18 cellular contexts compared by ENCODE assay signal in the genomic region with DNA sequence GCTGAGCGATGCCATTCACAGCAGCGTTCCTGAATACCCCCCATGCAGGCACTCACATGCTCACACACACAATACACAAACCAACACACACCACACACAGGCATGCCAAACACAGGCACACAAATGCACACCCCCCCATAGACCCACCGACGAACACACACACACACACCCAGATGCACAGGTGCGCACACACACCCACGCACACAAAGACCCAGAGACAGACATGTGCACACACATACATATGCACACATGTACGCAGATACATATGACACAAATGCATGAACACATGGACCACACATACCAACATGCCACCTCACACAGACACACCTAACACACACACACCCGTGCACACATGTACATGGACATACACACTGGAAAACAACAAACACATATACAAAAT. TPM values are rescaled to one million over a fixed set of nuclear protein-coding genes. Genes with fewer than 3 reads are reported as not detected.
DNase-seq lines count a peak whose midpoint lies in the region; ATAC-seq, FAIRE-seq and TF ChIP-seq lines count a peak whose summit lies in the region.
"Had no signal": no experiment of that assay in that cellular context is flagged by ENCODE, and none has a peak within 500 bp of the region (broad histone marks: within the 10 kb centered on the region; RNA-seq: fewer than 3 reads in every experiment).

No MANE protein-coding gene starts in this region.

- TF ChIP-seq POLR2A in HepG2 (IDR thresholded peaks at IDR 0.05; ENCODE audit: insufficient read depth in 1 of 2, low read depth in 2 of 2, low read length in 2 of 2) (no peak), right lobe of liver (IDR thresholded peaks at IDR 0.05) (no peak)

- H3K9me3 Mint-ChIP-seq in activated B cell treated with CpG ODN at 0.5 μM for 24 hours = peaks cover 5% of the 10 kb centered on the region
- peaks cover 0 to 16% (median 1%) of the 10 kb centered on the region in 11 donors for H3K9me3 Mint-ChIP-seq in naive thymus-derived CD4-positive, alpha-beta T cell

- intact Hi-C loops in HepG2 (cut with micrococcal nuclease; ENCODE audit: unreplicated experiment) (no loop called here), right lobe of liver (cut with DNase I) (no loop called here), activated B cell treated with CpG ODN at 0.5 μM for 24 hours (cut with micrococcal nuclease) (loop anchor here (2.0 kb wide), 1 partner anchor 29 kb away; a partner anchor contains a TSS)
- intact Hi-C loops in naive thymus-derived CD4-positive, alpha-beta T cell (cut with micrococcal nuclease) = no loop called here

- TF ChIP-seq EP300 in HepG2 (IDR thresholded peaks at IDR 0.05; ENCODE audit: low read depth in 2 of 2, low read length in 2 of 2) (no peak), HepG2 (CRISPR knock-in tag; IDR thresholded peaks at IDR 0.05; ENCODE audit: borderline replicate concordance) (no peak)

- H3K36me3 Mint-ChIP-seq in activated B cell treated with CpG ODN at 0.5 μM for 24 hours (ENCODE audit: low read depth) = peaks cover 7% of the 10 kb centered on the region
- H3K36me3 Mint-ChIP-seq in naive thymus-derived CD4-positive, alpha-beta T cell = peaks cover 0 to 30% (median 4%) of the 10 kb centered on the region in 5 donors

- no peak overlapping the region for H3K4me2 ChIP-seq in HepG2 (ENCODE audit: low read depth, low read length)

- 72% methylated on average over 8 of the region's 8 CpGs for WGBS in HepG2 (ENCODE audit: low lambda C conversion rate)
- 100% methylated on average over 2 of the region's 8 CpGs for WGBS in right lobe of liver (ENCODE audit: insufficient coverage, low coverage, low lambda C conversion rate, missing lambda C conversion rate)
- WGBS in small intestine, 3 donors = 87 to 90% (median 89%) methylated on average over 8 of the region's 8 CpGs

- H4K20me1 ChIP-seq in HepG2 (ENCODE audit: insufficient read depth, low read length) = no peaks in the 10 kb centered on the region

- H3K27ac ChIP-seq in HepG2 (ENCODE audit: extremely low read length, insufficient read depth, low read length) = no peak overlapping the region
- no peak overlapping the region for H3K27ac ChIP-seq in right lobe of liver
- H3K27ac ChIP-seq in naive thymus-derived CD4-positive, alpha-beta T cell (ENCODE audit: low read depth, low read length) = no peak overlapping the region
- no peak overlapping the region for H3K27ac ChIP-seq in small intestine (ENCODE audit: low read depth in 1 of 2, low read length in 1 of 2)
- H3K27ac ChIP-seq: SK-N-MC had no signal

- no peak overlapping the region for H3K4me3 ChIP-seq in HepG2 (replicated peaks in 1 of 3; ENCODE audit: insufficient read depth in 1 of 3, low read depth in 2 of 3, low read length in 3 of 3)
- H3K4me3 ChIP-seq in right lobe of liver = no peak overlapping the region
- no peak overlapping the region for H3K4me3 ChIP-seq in naive thymus-derived CD4-positive, alpha-beta T cell (ENCODE audit: low read length)
- H3K4me3 ChIP-seq in small intestine (ENCODE audit: low read depth in 1 of 2, low read length in 2 of 2) = no peak overlapping the region
- H3K4me3 ChIP-seq: HAP-1, SK-N-MC had no signal

- H3K4me1 Mint-ChIP-seq in activated B cell treated with CpG ODN at 0.5 μM for 24 hours = peaks cover 54% of the 10 kb centered on the region
- peaks cover 21 to 31% (median 26%) of the 10 kb centered on the region in 7 donors for H3K4me1 Mint-ChIP-seq in naive thymus-derived CD4-positive, alpha-beta T cell

- in situ Hi-C loops in HepG2 (cut with HindIII; ENCODE audit: extremely low pct_ligation_motif_present, low pct_unique_long_range_greater_than_20kb) = loop anchor here (10.0 kb wide), 1 partner anchor 131 kb away; no protein-coding TSS in a partner anchor

- POLR2A ChIA-PET in HepG2 (lab: Yijun Ruan, JAX) = no interaction called here
- POLR2A ChIA-PET in activated B cell treated with CpG ODN at 0.5 μM for 24 hours (lab: Charles Lee) = interaction anchor here (0.6 to 2.0 kb wide), 5 partner anchors 30 to 159 kb away, joined by 3 to 8 read pairs (median 5); no protein-coding TSS in a partner anchor
- POLR2A ChIA-PET in naive thymus-derived CD4-positive, alpha-beta T cell (lab: Charles Lee) = no interaction called here

- H3K27ac Mint-ChIP-seq in activated B cell treated with CpG ODN at 0.5 μM for 24 hours = peak overlapping the region; percentile 89
- peak overlapping the region in 5 of 9 donors; percentile 3 to 51 (median 26) for H3K27ac Mint-ChIP-seq in naive thymus-derived CD4-positive, alpha-beta T cell

- no peak overlapping the region for H2AFZ ChIP-seq in HepG2 (ENCODE audit: low read length)

- H3K9me3 ChIP-seq in HepG2 (ENCODE audit: low read length) = no peaks in the 10 kb centered on the region; the same call in 1 of the 2 replicates
- H3K9me3 ChIP-seq in right lobe of liver = no peaks in the 10 kb centered on the region
- no peaks in the 10 kb centered on the region for H3K9me3 ChIP-seq in naive thymus-derived CD4-positive, alpha-beta T cell (ENCODE audit: control insufficient read depth in 2 of 3, low read length in 3 of 3)
- H3K9me3 ChIP-seq in small intestine (ENCODE audit: control insufficient read depth, low read depth) = no peaks in the 10 kb centered on the region

- no peaks in the 10 kb centered on the region for H3K79me2 ChIP-seq in HepG2 (ENCODE audit: insufficient read depth, low read length)

- no peak for TF ChIP-seq RAD21 in HepG2 (CRISPR knock-in tag; IDR thresholded peaks at IDR 0.05)

- BruUV-seq in HepG2 (replicated peaks; lab: Mats Ljungman, UMichigan) = no TSS peak

- no peak for DNase-seq in HepG2 (ENCODE audit: low spot score)
- no peak for DNase-seq in right lobe of liver
- DNase-seq in activated B cell treated with CpG ODN at 0.5 μM for 24 hours = no peak
- no peak for DNase-seq in naive thymus-derived CD4-positive, alpha-beta T cell
- DNase-seq in NCI-H2227 (lab: John Stamatoyannopoulos, UW; ENCODE audit: unreplicated experiment) = no peak
- no peak for DNase-seq in DMS79 treated with DMSO at 0.1 percent for 48 hours (lab: John Stamatoyannopoulos, UW)
- no peak for DNase-seq in NOMO-1 (lab: John Stamatoyannopoulos, UW; ENCODE audit: unreplicated experiment in 2 of 2)
- no peak for DNase-seq in small intestine
- DNase-seq: 8988T, BE2C, DND-41, NCI-H1105, NCI-H2081 treated with DMSO at 0.1 percent for 48 hours, OCI-M1, SHP77 had no signal

- no peaks in the 10 kb centered on the region for H3K27me3 Mint-ChIP-seq in activated B cell treated with CpG ODN at 0.5 μM for 24 hours
- H3K27me3 Mint-ChIP-seq in naive thymus-derived CD4-positive, alpha-beta T cell = no peaks in the 10 kb centered on the region

- H3K9ac ChIP-seq in HepG2 (ENCODE audit: insufficient read depth, low read depth, low read length) = no peak overlapping the region

- H3K36me3 ChIP-seq in HepG2 (replicated peaks in 1 of 2; ENCODE audit: control insufficient read depth in 1 of 2, insufficient read depth in 2 of 2, low read length in 2 of 2) (no peaks in the 10 kb centered on the region), right lobe of liver (no peaks in the 10 kb centered on the region), small intestine (ENCODE audit: control insufficient read depth in 2 of 2, insufficient read depth in 2 of 2, low read length in 2 of 2) (no peaks in the 10 kb centered on the region)
- H3K36me3 ChIP-seq in naive thymus-derived CD4-positive, alpha-beta T cell (ENCODE audit: control insufficient read depth in 2 of 3, insufficient read depth in 3 of 3, low read length in 3 of 3) = no peaks in the 10 kb centered on the region
- H3K36me3 ChIP-seq: BE2C, HAP-1 had no signal

- CTCF ChIA-PET in HepG2 (lab: Yijun Ruan, JAX; ENCODE audit: low intra/inter-chr PET ratio, low total read pairs) = no interaction called here
- CTCF ChIA-PET in activated B cell treated with CpG ODN at 0.5 μM for 24 hours (lab: Charles Lee) = interaction anchor here (1.5 kb wide), 1 partner anchor 136 kb away, joined by 4 read pairs; no protein-coding TSS in a partner anchor
- CTCF ChIA-PET in naive thymus-derived CD4-positive, alpha-beta T cell (lab: Charles Lee) = no interaction called here

- no peak for ATAC-seq in HepG2
- no peak for ATAC-seq in right lobe of liver
- ATAC-seq in activated B cell treated with CpG ODN at 0.5 μM for 24 hours (ENCODE audit: low read depth) = no peak
- ATAC-seq in naive thymus-derived CD4-positive, alpha-beta T cell = no peak

- FAIRE-seq in HepG2 (lab: Jason Lieb, UNC) (no peak), small intestine (lab: Jason Lieb, UNC) (no peak)
- FAIRE-seq: HTR-8/SVneo had no signal

- no peak overlapping the region for H3K4me3 Mint-ChIP-seq in activated B cell treated with CpG ODN at 0.5 μM for 24 hours
- no peak overlapping the region for H3K4me3 Mint-ChIP-seq in naive thymus-derived CD4-positive, alpha-beta T cell

- H3K4me1 ChIP-seq in HepG2 (ENCODE audit: insufficient read depth, low read length) (peaks cover 36% of the 10 kb centered on the region), right lobe of liver (peaks cover 0 to 6% (median 0%) of the 10 kb centered on the region in 4 donors), small intestine (ENCODE audit: control insufficient read depth in 2 of 2, insufficient read depth in 1 of 2, low read depth in 1 of 2, low read length in 1 of 2) (no peaks in the 10 kb centered on the region)
- H3K4me1 ChIP-seq in naive thymus-derived CD4-positive, alpha-beta T cell (ENCODE audit: control insufficient read depth in 2 of 2, insufficient read depth in 2 of 2, low read length in 2 of 2) = peaks cover 8 to 9% of the 10 kb centered on the region in 2 donors
- H3K4me1 ChIP-seq: BE2C had no signal

- H3K27me3 ChIP-seq in HepG2 (ENCODE audit: control insufficient read depth in 1 of 2, insufficient read depth in 2 of 2, low read length in 2 of 2) (no peaks in the 10 kb centered on the region), right lobe of liver (no peaks in the 10 kb centered on the region), small intestine (ENCODE audit: control insufficient read depth in 2 of 2, insufficient read depth in 2 of 2, low read length in 2 of 2) (no peaks in the 10 kb centered on the region)
- no peaks in the 10 kb centered on the region for H3K27me3 ChIP-seq in naive thymus-derived CD4-positive, alpha-beta T cell (ENCODE audit: control insufficient read depth in 2 of 2, insufficient read depth in 2 of 2, low read length in 2 of 2)
- H3K27me3 ChIP-seq: BE2C had no signal

- TF ChIP-seq CTCF in HepG2 (CRISPR knock-in tag; IDR thresholded peaks at IDR 0.05) (no peak), right lobe of liver (IDR thresholded peaks at IDR 0.05) (no peak), activated B cell treated with CpG ODN at 0.5 μM for 24 hours (IDR thresholded peaks at IDR 0.05) (no peak)

RNA-seq across cellular contexts. Expression of a gene that starts 7.0 kb away (rescaled TPM):
- 29.7 and 53.8 TPM in 2 replicates for total RNA-seq in HepG2 (2016; rRNA removed; fragmentation: Illumina TruSeq; extraction: Trizol)
- 40.6 and 41.0 TPM in 2 replicates for total RNA-seq in HepG2 (2016; cell fraction: cytosol; rRNA removed; fragmentation: Illumina TruSeq; extraction: Trizol; ENCODE audit: low read depth)
- total RNA-seq in HepG2 (2016; cell fraction: insoluble cytoplasmic fraction; rRNA removed; fragmentation: Illumina TruSeq; extraction: Trizol) = 26.8 and 56.3 TPM in 2 replicates
- 85.2 and 87.4 TPM in 2 replicates for total RNA-seq in HepG2 (2016; cell fraction: membrane; rRNA removed; fragmentation: Illumina TruSeq; extraction: Trizol)
- total RNA-seq in HepG2 (2016; cell fraction: nucleus; rRNA removed; fragmentation: Illumina TruSeq; extraction: Trizol) = 39.2 and 46.8 TPM in 2 replicates
- polyA plus RNA-seq in HepG2 (2011; rRNA removed) = 72.5 and 88.4 TPM in 2 replicates
- polyA plus RNA-seq in HepG2 (2011; cell fraction: cytosol; rRNA removed) = 33.8 and 56.1 TPM in 2 replicates
- 380 and 522 TPM in 2 replicates for polyA plus RNA-seq in HepG2 (2011; cell fraction: nucleus; rRNA removed)
- 38.6 and 40.4 TPM in 2 replicates for polyA plus RNA-seq in HepG2 (2012)
- polyA plus RNA-seq in HepG2 (2016; cell fraction: cytosol; fragmentation: Illumina TruSeq; extraction: Trizol; ENCODE audit: low read depth) = 39.6 and 47.2 TPM in 2 replicates
- 36.1 and 45.7 TPM in 2 replicates for polyA plus RNA-seq in HepG2 (2016; cell fraction: insoluble cytoplasmic fraction; fragmentation: Illumina TruSeq; extraction: Trizol; ENCODE audit: low read depth)
- 79.1 and 81.2 TPM in 2 replicates for polyA plus RNA-seq in HepG2 (2016; cell fraction: membrane; fragmentation: Illumina TruSeq; extraction: Trizol; ENCODE audit: low read depth)
- 157 TPM in 2 replicates for polyA plus RNA-seq in HepG2 (2016; cell fraction: nucleus; fragmentation: Illumina TruSeq; extraction: Trizol; ENCODE audit: insufficient read depth, low read depth)
- 51.2 and 83.6 TPM in 2 replicates for polyA minus RNA-seq in HepG2 (2011; rRNA and poly(A)+ RNA removed; ENCODE audit: low replicate concordance)
- 23.6 and 25.2 TPM in 2 replicates for polyA minus RNA-seq in HepG2 (2011; cell fraction: cytosol; rRNA and poly(A)+ RNA removed)
- 18.2 and 21.2 TPM in 2 replicates for polyA minus RNA-seq in HepG2 (2011; cell fraction: nucleus; rRNA and poly(A)+ RNA removed)
- total RNA-seq in right lobe of liver = 10 to 100 TPM; 14.4 to 35.2 (median 22.6) TPM
- total RNA-seq in activated B cell treated with CpG ODN at 0.5 μM for 24 hours = 83.1 and 89.1 TPM in 2 replicates
- total RNA-seq in naive thymus-derived CD4-positive, alpha-beta T cell = 100 to 1,000 TPM; 109 to 145 (median 117) TPM
- 10 to 100 TPM; 18.1 to 45.3 TPM for polyA plus RNA-seq in naive thymus-derived CD4-positive, alpha-beta T cell
- 10 to 100 TPM; 31.3 to 52.8 (median 35.7) TPM for polyA plus RNA-seq in small intestine

RNA-seq across cellular contexts. Expression of a gene that starts 28.7 kb away (rescaled TPM):
- 2.0 and 3.5 TPM in 2 replicates for total RNA-seq in HepG2 (2016; rRNA removed; fragmentation: Illumina TruSeq; extraction: Trizol)
- total RNA-seq in HepG2 (2016; cell fraction: cytosol; rRNA removed; fragmentation: Illumina TruSeq; extraction: Trizol; ENCODE audit: low read depth) = 0.79 and 0.81 TPM in 2 replicates
- 1.7 and 3.1 TPM in 2 replicates for total RNA-seq in HepG2 (2016; cell fraction: insoluble cytoplasmic fraction; rRNA removed; fragmentation: Illumina TruSeq; extraction: Trizol)
- total RNA-seq in HepG2 (2016; cell fraction: membrane; rRNA removed; fragmentation: Illumina TruSeq; extraction: Trizol) = 1.7 and 2.1 TPM in 2 replicates
- 1.5 and 1.9 TPM in 2 replicates for total RNA-seq in HepG2 (2016; cell fraction: nucleus; rRNA removed; fragmentation: Illumina TruSeq; extraction: Trizol)
- polyA plus RNA-seq in HepG2 (2011; rRNA removed) = 0.95 and 1.4 TPM in 2 replicates
- polyA plus RNA-seq in HepG2 (2011; cell fraction: cytosol; rRNA removed) = 0.94 and 1.7 TPM in 2 replicates
- polyA plus RNA-seq in HepG2 (2011; cell fraction: nucleus; rRNA removed) = 6.4 and 7.8 TPM in 2 replicates
- polyA plus RNA-seq in HepG2 (2012) = 1.3 and 1.7 TPM in 2 replicates
- polyA plus RNA-seq in HepG2 (2016; cell fraction: cytosol; fragmentation: Illumina TruSeq; extraction: Trizol; ENCODE audit: low read depth) = 0.68 TPM in 2 replicates
- 2.8 and 3.5 TPM in 2 replicates for polyA plus RNA-seq in HepG2 (2016; cell fraction: insoluble cytoplasmic fraction; fragmentation: Illumina TruSeq; extraction: Trizol; ENCODE audit: low read depth)
- 1.1 and 1.4 TPM in 2 replicates for polyA plus RNA-seq in HepG2 (2016; cell fraction: membrane; fragmentation: Illumina TruSeq; extraction: Trizol; ENCODE audit: low read depth)
- 5.0 and 6.1 TPM in 2 replicates for polyA plus RNA-seq in HepG2 (2016; cell fraction: nucleus; fragmentation: Illumina TruSeq; extraction: Trizol; ENCODE audit: insufficient read depth, low read depth)
- 2.1 and 3.8 TPM in 2 replicates for polyA minus RNA-seq in HepG2 (2011; rRNA and poly(A)+ RNA removed; ENCODE audit: low replicate concordance)
- polyA minus RNA-seq in HepG2 (2011; cell fraction: cytosol; rRNA and poly(A)+ RNA removed) = 1.3 and 1.6 TPM in 2 replicates
- polyA minus RNA-seq in HepG2 (2011; cell fraction: nucleus; rRNA and poly(A)+ RNA removed) = 2.3 and 2.6 TPM in 2 replicates
- total RNA-seq in right lobe of liver = 1 to 10 TPM; 1.8 to 5.3 (median 2.7) TPM
- 8.5 and 14.1 TPM in 2 replicates for total RNA-seq in activated B cell treated with CpG ODN at 0.5 μM for 24 hours
- total RNA-seq in naive thymus-derived CD4-positive, alpha-beta T cell = 10 to 100 TPM in 2 of 5 experiments, 1 to 10 TPM in 3; 3.5 to 13.5 (median 6.1) TPM
- 1 to 10 TPM; 2.2 to 5.9 TPM for polyA plus RNA-seq in naive thymus-derived CD4-positive, alpha-beta T cell
- polyA plus RNA-seq in small intestine = 10 to 100 TPM; 10.4 to 38.1 (median 35.8) TPM

RNA-seq across cellular contexts. Expression of a gene that starts 28.7 kb away (rescaled TPM):
- total RNA-seq in HepG2 (2016; rRNA removed; fragmentation: Illumina TruSeq; extraction: Trizol) = 10.8 and 13.7 TPM in 2 replicates
- 4.4 and 5.1 TPM in 2 replicates for total RNA-seq in HepG2 (2016; cell fraction: cytosol; rRNA removed; fragmentation: Illumina TruSeq; extraction: Trizol; ENCODE audit: low read depth)
- 9.1 and 12.6 TPM in 2 replicates for total RNA-seq in HepG2 (2016; cell fraction: insoluble cytoplasmic fraction; rRNA removed; fragmentation: Illumina TruSeq; extraction: Trizol)
- total RNA-seq in HepG2 (2016; cell fraction: membrane; rRNA removed; fragmentation: Illumina TruSeq; extraction: Trizol) = 10.1 and 10.7 TPM in 2 replicates
- 24.2 and 31.8 TPM in 2 replicates for total RNA-seq in HepG2 (2016; cell fraction: nucleus; rRNA removed; fragmentation: Illumina TruSeq; extraction: Trizol)
- polyA plus RNA-seq in HepG2 (2011; rRNA removed) = 10.7 and 12.8 TPM in 2 replicates
- polyA plus RNA-seq in HepG2 (2011; cell fraction: cytosol; rRNA removed) = 7.6 and 8.7 TPM in 2 replicates
- 43.5 and 55.3 TPM in 2 replicates for polyA plus RNA-seq in HepG2 (2011; cell fraction: nucleus; rRNA removed)
- polyA plus RNA-seq in HepG2 (2012) = 21.8 and 32.2 TPM in 2 replicates
- polyA plus RNA-seq in HepG2 (2016; cell fraction: cytosol; fragmentation: Illumina TruSeq; extraction: Trizol; ENCODE audit: low read depth) = 5.1 and 6.4 TPM in 2 replicates
- polyA plus RNA-seq in HepG2 (2016; cell fraction: insoluble cytoplasmic fraction; fragmentation: Illumina TruSeq; extraction: Trizol; ENCODE audit: low read depth) = 10.3 and 13.4 TPM in 2 replicates
- polyA plus RNA-seq in HepG2 (2016; cell fraction: membrane; fragmentation: Illumina TruSeq; extraction: Trizol; ENCODE audit: low read depth) = 11.5 and 11.6 TPM in 2 replicates
- polyA plus RNA-seq in HepG2 (2016; cell fraction: nucleus; fragmentation: Illumina TruSeq; extraction: Trizol; ENCODE audit: insufficient read depth, low read depth) = 69.4 and 71.5 TPM in 2 replicates
- polyA minus RNA-seq in HepG2 (2011; rRNA and poly(A)+ RNA removed; ENCODE audit: low replicate concordance) = 14.8 and 32.0 TPM in 2 replicates
- 35.3 TPM in 2 replicates for polyA minus RNA-seq in HepG2 (2011; cell fraction: cytosol; rRNA and poly(A)+ RNA removed)
- polyA minus RNA-seq in HepG2 (2011; cell fraction: nucleus; rRNA and poly(A)+ RNA removed) = 13.2 and 15.5 TPM in 2 replicates
- total RNA-seq in right lobe of liver = 10 to 100 TPM; 22.1 to 60.6 (median 24.4) TPM
- total RNA-seq in activated B cell treated with CpG ODN at 0.5 μM for 24 hours = 47.6 and 59.7 TPM in 2 replicates
- total RNA-seq in naive thymus-derived CD4-positive, alpha-beta T cell = 10 to 100 TPM; 17.6 to 35.5 (median 23.0) TPM
- 10 to 100 TPM; 11.8 to 12.8 TPM for polyA plus RNA-seq in naive thymus-derived CD4-positive, alpha-beta T cell
- polyA plus RNA-seq in small intestine = 10 to 100 TPM; 31.3 to 39.4 (median 36.9) TPM

RNA-seq across cellular contexts. Expression of a gene that starts 48.6 kb away (rescaled TPM):
- total RNA-seq in HepG2 (2016; rRNA removed; fragmentation: Illumina TruSeq; extraction: Trizol) (27.9 and 40.8 TPM in 2 replicates), right lobe of liver (10 to 100 TPM; 20.4 to 49.5 (median 23.5) TPM), activated B cell treated with CpG ODN at 0.5 μM for 24 hours (57.4 and 64.3 TPM in 2 replicates)
- 52.2 and 64.4 TPM in 2 replicates for total RNA-seq in HepG2 (2016; cell fraction: cytosol; rRNA removed; fragmentation: Illumina TruSeq; extraction: Trizol; ENCODE audit: low read depth)
- 24.0 and 37.3 TPM in 2 replicates for total RNA-seq in HepG2 (2016; cell fraction: insoluble cytoplasmic fraction; rRNA removed; fragmentation: Illumina TruSeq; extraction: Trizol)
- total RNA-seq in HepG2 (2016; cell fraction: membrane; rRNA removed; fragmentation: Illumina TruSeq; extraction: Trizol) = 65.2 and 82.2 TPM in 2 replicates
- 17.1 and 19.3 TPM in 2 replicates for total RNA-seq in HepG2 (2016; cell fraction: nucleus; rRNA removed; fragmentation: Illumina TruSeq; extraction: Trizol)
- polyA plus RNA-seq in HepG2 (2011; rRNA removed) (27.7 and 44.6 TPM in 2 replicates), small intestine (10 to 100 TPM; 52.6 to 79.6 (median 71.3) TPM)
- polyA plus RNA-seq in HepG2 (2011; cell fraction: cytosol; rRNA removed) = 25.9 and 53.1 TPM in 2 replicates
- 72.5 and 83.8 TPM in 2 replicates for polyA plus RNA-seq in HepG2 (2011; cell fraction: nucleus; rRNA removed)
- polyA plus RNA-seq in HepG2 (2012) = 11.9 and 16.2 TPM in 2 replicates
- 51.0 and 62.5 TPM in 2 replicates for polyA plus RNA-seq in HepG2 (2016; cell fraction: cytosol; fragmentation: Illumina TruSeq; extraction: Trizol; ENCODE audit: low read depth)
- 25.3 and 27.0 TPM in 2 replicates for polyA plus RNA-seq in HepG2 (2016; cell fraction: insoluble cytoplasmic fraction; fragmentation: Illumina TruSeq; extraction: Trizol; ENCODE audit: low read depth)
- 54.6 and 60.4 TPM in 2 replicates for polyA plus RNA-seq in HepG2 (2016; cell fraction: membrane; fragmentation: Illumina TruSeq; extraction: Trizol; ENCODE audit: low read depth)
- polyA plus RNA-seq in HepG2 (2016; cell fraction: nucleus; fragmentation: Illumina TruSeq; extraction: Trizol; ENCODE audit: insufficient read depth, low read depth) = 38.7 and 42.0 TPM in 2 replicates
- polyA minus RNA-seq in HepG2 (2011; rRNA and poly(A)+ RNA removed; ENCODE audit: low replicate concordance) = 15.0 and 50.9 TPM in 2 replicates
- 17.2 and 18.0 TPM in 2 replicates for polyA minus RNA-seq in HepG2 (2011; cell fraction: cytosol; rRNA and poly(A)+ RNA removed)
- polyA minus RNA-seq in HepG2 (2011; cell fraction: nucleus; rRNA and poly(A)+ RNA removed) = 5.7 and 5.8 TPM in 2 replicates
- 100 to 1,000 TPM in 4 of 5 experiments, 10 to 100 TPM in 1; 92.9 to 175 (median 127) TPM for total RNA-seq in naive thymus-derived CD4-positive, alpha-beta T cell
- polyA plus RNA-seq in naive thymus-derived CD4-positive, alpha-beta T cell = 100 to 1,000 TPM; 135 to 140 TPM
